ENCODE assay signal across 30 cellular contexts in genomic region chr9:124337562-124337961, GRCh38.
"Had no signal": no experiment of that assay in that cellular context is flagged by ENCODE, and none has a peak within 500 bp of the region (broad histone marks: within the 10 kb centered on the region; RNA-seq: fewer than 3 reads in every experiment).

No MANE protein-coding gene starts in this region.

- H3K4me1 ChIP-seq: parathyroid adenoma, right lobe of liver, testis, upper lobe of right lung, uterus had no signal

- H3K27ac Mint-ChIP-seq: natural killer cell treated with Interleukin-12 subunit alpha and Interleukin-12 subunit beta and Interleukin-15 and Interleukin-18, amount 100 ng/mL, for 72 hours; nephron progenitor cell; progenitor cell of endocrine pancreas; stimulated activated naive CD8-positive, alpha-beta T cell treated with anti-CD3 and anti-CD28 coated beads, Interleukin-15, amount 100 ng/mL, for 72 hours; type B pancreatic cell had no signal

- H3K36me3 Mint-ChIP-seq: naive thymus-derived CD8-positive, alpha-beta T cell; natural killer cell treated with Interleukin-12 subunit alpha and Interleukin-12 subunit beta and Interleukin-15 and Interleukin-18, amount 100 ng/mL, for 72 hours had no signal

- H3K4me3 ChIP-seq: ovary, psoas muscle, right lobe of liver, sigmoid colon, suprapubic skin, testis, tibial artery, transverse colon, upper lobe of right lung, uterus had no signal

- H3K4me3 Mint-ChIP-seq: naive thymus-derived CD8-positive, alpha-beta T cell; natural killer cell treated with Interleukin-12 subunit alpha and Interleukin-12 subunit beta and Interleukin-15 and Interleukin-18, amount 100 ng/mL, for 72 hours; nephron progenitor cell; neural crest cell; stimulated activated memory B cell treated with anti-CD40 and anti-IgM and Interleukin-4, amounts not matched to agents 10 μg/mL and 1 μg/mL and 100 μg/mL, for 72 hours; stimulated activated naive CD8-positive, alpha-beta T cell treated with anti-CD3 and anti-CD28 coated beads, Interleukin-15, amount 100 ng/mL, for 72 hours; type B pancreatic cell had no signal

- H3K27ac ChIP-seq: neutrophil, ovary, parathyroid adenoma, psoas muscle, right lobe of liver, sigmoid colon, suprapubic skin, testis, tibial artery, transverse colon, upper lobe of right lung, uterus had no signal

- DNase-seq: naive thymus-derived CD8-positive, alpha-beta T cell; nephron progenitor cell; nucleus accumbens; ovary; psoas muscle; sigmoid colon; small intestine; stimulated activated CD4-positive, alpha-beta T cell treated with anti-CD3 and anti-CD28 coated beads, Interleukin-15, amount 100 ng/mL, for 24 hours; stimulated activated CD4-positive, alpha-beta T cell treated with anti-CD3 and anti-CD28 coated beads, Interleukin-2, amount 100 ng/mL, for 24 hours; stimulated activated CD4-positive, alpha-beta T cell treated with anti-CD3 and anti-CD28 coated beads, Interleukin-2, amount 100 ng/mL, for 48 hours; stimulated activated CD4-positive, alpha-beta T cell treated with anti-CD3 and anti-CD28 coated beads, Interleukin-4, amount 100 ng/mL, for 24 hours; stimulated activated naive CD4-positive, alpha-beta T cell; stimulated activated naive CD8-positive, alpha-beta T cell treated with anti-CD3 and anti-CD28 coated beads, Interleukin-15, amount 100 ng/mL, for 72 hours; stimulated activated naive CD8-positive, alpha-beta T cell treated with anti-CD3 and anti-CD28 coated beads, Interleukin-15, Interleukin-2, amounts not matched to agents 100 U/mL and 50 U/mL, for 24 hours; substantia nigra; testis; tibial artery; transverse colon; upper lobe of right lung; uterus had no signal

- H3K9me3 Mint-ChIP-seq: natural killer cell treated with Interleukin-12 subunit alpha and Interleukin-12 subunit beta and Interleukin-15 and Interleukin-18, amount 100 ng/mL, for 72 hours; stimulated activated memory B cell treated with anti-CD40 and anti-IgM and Interleukin-4, amounts not matched to agents 10 μg/mL and 1 μg/mL and 100 μg/mL, for 72 hours; type B pancreatic cell had no signal

- H3K36me3 ChIP-seq: ovary, uterus had no signal

- H3K4me1 Mint-ChIP-seq: naive thymus-derived CD8-positive, alpha-beta T cell; stimulated activated memory B cell treated with anti-CD40 and anti-IgM and Interleukin-4, amounts not matched to agents 10 μg/mL and 1 μg/mL and 100 μg/mL, for 72 hours; stimulated activated naive CD8-positive, alpha-beta T cell treated with anti-CD3 and anti-CD28 coated beads, Interleukin-15, amount 100 ng/mL, for 72 hours had no signal

- H3K27me3 Mint-ChIP-seq: naive thymus-derived CD8-positive, alpha-beta T cell; natural killer cell treated with Interleukin-12 subunit alpha and Interleukin-12 subunit beta and Interleukin-15 and Interleukin-18, amount 100 ng/mL, for 72 hours; progenitor cell of endocrine pancreas; stimulated activated memory B cell treated with anti-CD40 and anti-IgM and Interleukin-4, amounts not matched to agents 10 μg/mL and 1 μg/mL and 100 μg/mL, for 72 hours; stimulated activated naive CD8-positive, alpha-beta T cell treated with anti-CD3 and anti-CD28 coated beads, Interleukin-15, amount 100 ng/mL, for 72 hours had no signal

- ATAC-seq: naive thymus-derived CD8-positive, alpha-beta T cell; natural killer cell treated with Interleukin-12 subunit alpha and Interleukin-12 subunit beta and Interleukin-15 and Interleukin-18, amount 100 ng/mL, for 72 hours; psoas muscle; right cardiac atrium; right lobe of liver; stimulated activated memory B cell treated with anti-CD40 and anti-IgM and Interleukin-4, amounts not matched to agents 10 μg/mL and 1 μg/mL and 100 μg/mL, for 72 hours; stimulated activated naive CD8-positive, alpha-beta T cell treated with anti-CD3 and anti-CD28 coated beads, Interleukin-15, amount 100 ng/mL, for 72 hours; stimulated activated naive CD8-positive, alpha-beta T cell treated with anti-CD3 and anti-CD28 coated beads, Interleukin-15, Interleukin-2, amounts not matched to agents 100 U/mL and 50 U/mL, for 24 hours; upper lobe of right lung had no signal

- H3K9me3 ChIP-seq: neutrophil, right lobe of liver, suprapubic skin, testis, tibial artery, transverse colon, upper lobe of right lung, uterus had no signal
